Comparison of ENCODE assay signal across 27 cellular contexts in genomic region chr6:108648186-108648585, GRCh38.
A peak's percentile ranks its signal among the peaks of the same experiment; 100 is the strongest.
DNase-seq lines count a peak whose midpoint lies in the region; ATAC-seq and TF ChIP-seq lines count a peak whose summit lies in the region.
"Had no signal": no experiment of that assay in that cellular context is flagged by ENCODE, and none has a peak within 500 bp of the region (broad histone marks: within the 10 kb centered on the region; RNA-seq: fewer than 3 reads in every experiment).

No MANE protein-coding gene starts in this region.

- peaks cover 74% of the 10 kb centered on the region for H3K4me1 Mint-ChIP-seq in nephron progenitor cell
- peaks cover 0 to 68% (median 40%) of the 10 kb centered on the region in 7 donors for H3K4me1 Mint-ChIP-seq in naive thymus-derived CD4-positive, alpha-beta T cell

- POLR2A ChIA-PET in PC-9 (lab: Charles Lee; ENCODE audit: unreplicated experiment) = interaction anchor here (0.6 to 0.7 kb wide), 2 partner anchors 65 to 81 kb away, joined by 4 to 6 read pairs; no protein-coding TSS in a partner anchor
- POLR2A ChIA-PET in naive thymus-derived CD4-positive, alpha-beta T cell (lab: Charles Lee) = no interaction called here

- intact Hi-C loops in PC-9 (cut with micrococcal nuclease; ENCODE audit: unreplicated experiment) = no loop called here
- intact Hi-C loops in naive thymus-derived CD4-positive, alpha-beta T cell (cut with micrococcal nuclease) = no loop called here

- H3K27ac Mint-ChIP-seq in nephron progenitor cell = peak overlapping the region; percentile 2
- no peak overlapping the region for H3K27ac Mint-ChIP-seq in naive thymus-derived CD4-positive, alpha-beta T cell
- H3K27ac Mint-ChIP-seq: activated CD4-positive, alpha-beta T cell treated with anti-CD3 and anti-CD28 coated beads for 36 hours; activated naive CD8-positive, alpha-beta T cell treated with anti-CD3 and anti-CD28 coated beads, Interleukin-2, amount 50 U/mL, for 24 hours; IgD-negative memory B cell; memory B cell; T-helper 17 cell had no signal

- no peak overlapping the region for H2AFZ ChIP-seq in PC-9

- peaks cover 78% of the 10 kb centered on the region for H3K4me1 ChIP-seq in PC-9 (replicated peaks; ENCODE audit: insufficient read depth)
- H3K4me1 ChIP-seq in naive thymus-derived CD4-positive, alpha-beta T cell (ENCODE audit: control insufficient read depth in 2 of 2, insufficient read depth in 2 of 2, low read length in 2 of 2) = peaks cover 2 to 3% of the 10 kb centered on the region in 2 donors

- peaks cover 79% of the 10 kb centered on the region for H4K20me1 ChIP-seq in PC-9 (ENCODE audit: insufficient read depth)

- no peaks in the 10 kb centered on the region for H3K9me2 ChIP-seq in PC-9 (ENCODE audit: insufficient read depth)

- peaks cover 100% of the 10 kb centered on the region for H3K79me2 ChIP-seq in PC-9 (ENCODE audit: low read depth)

- peaks cover 26% of the 10 kb centered on the region; the same call in 1 of the 2 replicates for H3F3A ChIP-seq in PC-9 (ENCODE audit: insufficient read depth, low read depth)

- no peak overlapping the region for H3K4me2 ChIP-seq in PC-9

- no peak for ATAC-seq in GM21367 (IDR thresholded peaks at IDR 0.05; ENCODE audit: unreplicated experiment)
- no peak for ATAC-seq in naive thymus-derived CD4-positive, alpha-beta T cell
- ATAC-seq: activated CD4-positive, alpha-beta T cell treated with anti-CD3 and anti-CD28 coated beads for 36 hours; activated naive CD8-positive, alpha-beta T cell treated with anti-CD3 and anti-CD28 coated beads, Interleukin-2, amount 50 U/mL, for 24 hours; foreskin keratinocyte; left colon; T-helper 17 cell; upper lobe of right lung had no signal

- H3K4me3 Mint-ChIP-seq in nephron progenitor cell = no peak overlapping the region
- H3K4me3 Mint-ChIP-seq in naive thymus-derived CD4-positive, alpha-beta T cell = no peak overlapping the region
- H3K4me3 Mint-ChIP-seq: activated CD4-positive, alpha-beta T cell treated with anti-CD3 and anti-CD28 coated beads for 36 hours; activated naive CD8-positive, alpha-beta T cell treated with anti-CD3 and anti-CD28 coated beads, Interleukin-2, amount 50 U/mL, for 24 hours; brain; IgD-negative memory B cell; memory B cell; T-helper 17 cell had no signal

- no peaks in the 10 kb centered on the region for H3K36me3 Mint-ChIP-seq in nephron progenitor cell (ENCODE audit: low read depth)
- H3K36me3 Mint-ChIP-seq in naive thymus-derived CD4-positive, alpha-beta T cell = peaks cover 0 to 16% (median 12%) of the 10 kb centered on the region in 5 donors

- DNase-seq in Daoy (ENCODE audit: low read depth) (peak; percentile 29), M059J (ENCODE audit: low read depth) (peak; percentile 41), PC-9 (no peak), nephron progenitor cell (no peak), dedifferentiated amniotic fluid mesenchymal stem cell (ENCODE audit: extremely low spot score) (no peak), KG1 (lab: John Stamatoyannopoulos, UW) (no peak)
- no peak for DNase-seq in naive thymus-derived CD4-positive, alpha-beta T cell
- DNase-seq: activated CD4-positive, alpha-beta T cell treated with anti-CD3 and anti-CD28 coated beads for 36 hours; activated gamma-delta T cell; activated naive CD8-positive, alpha-beta T cell treated with anti-CD3 and anti-CD28 coated beads, Interleukin-2, amount 50 U/mL, for 24 hours; DMS79 treated with DMSO at 0.1 percent for 48 hours; effector memory CD4-positive, alpha-beta T cell; erythroblast; foreskin keratinocyte; left colon; NCI-H1048; NCI-H1694 treated with DMSO at 0.1 percent for 48 hours; NCI-H2227 treated with DMSO at 0.1 percent for 48 hours; Peyer's patch; stimulated activated CD4-positive, alpha-beta T cell treated with anti-CD3 and anti-CD28 coated beads, Interleukin-1b, Interleukin-23, amount 100 ng/mL, for 48 hours; T-helper 17 cell; upper lobe of right lung had no signal

- H3K27me3 ChIP-seq in PC-9 (ENCODE audit: insufficient read depth, low read depth) = no peaks in the 10 kb centered on the region
- no peaks in the 10 kb centered on the region for H3K27me3 ChIP-seq in naive thymus-derived CD4-positive, alpha-beta T cell (ENCODE audit: control insufficient read depth in 2 of 2, insufficient read depth in 2 of 2, low read length in 2 of 2)
- H3K27me3 ChIP-seq: foreskin keratinocyte, Peyer's patch, upper lobe of right lung had no signal

- no peak for TF ChIP-seq CTCF in PC-9 (conservative IDR thresholded peaks at IDR 0.05)
- no peak for TF ChIP-seq CTCF in nephron progenitor cell (IDR thresholded peaks at IDR 0.05)

- H3K36me3 ChIP-seq in PC-9 (ENCODE audit: low read depth) = peaks cover 36% of the 10 kb centered on the region
- H3K36me3 ChIP-seq in naive thymus-derived CD4-positive, alpha-beta T cell (ENCODE audit: control insufficient read depth in 2 of 3, insufficient read depth in 3 of 3, low read length in 3 of 3) = no peaks in the 10 kb centered on the region

- BruUV-seq in PC-9 (replicated peaks; lab: Mats Ljungman, UMichigan) = no TSS peak

- CTCF ChIA-PET in PC-9 (lab: Charles Lee) = no interaction called here
- CTCF ChIA-PET in naive thymus-derived CD4-positive, alpha-beta T cell (lab: Charles Lee) = interaction anchor here (0.7 kb wide), 1 partner anchor 334 kb away, joined by 5 read pairs; no protein-coding TSS in a partner anchor

- H3K27me3 Mint-ChIP-seq in nephron progenitor cell (ENCODE audit: low read depth, poor library complexity) = no peaks in the 10 kb centered on the region
- peaks cover 0 to 5% (median 0%) of the 10 kb centered on the region in 5 donors for H3K27me3 Mint-ChIP-seq in naive thymus-derived CD4-positive, alpha-beta T cell
- H3K27me3 Mint-ChIP-seq: activated CD4-positive, alpha-beta T cell treated with anti-CD3 and anti-CD28 coated beads for 36 hours; activated naive CD8-positive, alpha-beta T cell treated with anti-CD3 and anti-CD28 coated beads, Interleukin-2, amount 50 U/mL, for 24 hours; brain; memory B cell; T-helper 17 cell had no signal

- H3K4me3 ChIP-seq in PC-9 = no peak overlapping the region
- H3K4me3 ChIP-seq in naive thymus-derived CD4-positive, alpha-beta T cell (ENCODE audit: low read length) = no peak overlapping the region
- H3K4me3 ChIP-seq: Peyer's patch, skin epidermis, upper lobe of right lung had no signal

- H3K9me3 ChIP-seq in PC-9 (ENCODE audit: insufficient read depth, low read depth) = no peaks in the 10 kb centered on the region
- no peaks in the 10 kb centered on the region for H3K9me3 ChIP-seq in naive thymus-derived CD4-positive, alpha-beta T cell (ENCODE audit: control insufficient read depth in 2 of 3, low read length in 3 of 3)
- H3K9me3 ChIP-seq: Peyer's patch, upper lobe of right lung had no signal

- no peaks in the 10 kb centered on the region for H3K9me3 Mint-ChIP-seq in nephron progenitor cell
- no peaks in the 10 kb centered on the region for H3K9me3 Mint-ChIP-seq in naive thymus-derived CD4-positive, alpha-beta T cell
- H3K9me3 Mint-ChIP-seq: activated naive CD8-positive, alpha-beta T cell treated with anti-CD3 and anti-CD28 coated beads, Interleukin-2, amount 50 U/mL, for 24 hours; brain; IgD-negative memory B cell; memory B cell had no signal

- H3K27ac ChIP-seq in PC-9 = 0 out of 2 replicates have a peak overlapping the region, but pooled peaks have one; percentile 10
- no peak overlapping the region for H3K27ac ChIP-seq in naive thymus-derived CD4-positive, alpha-beta T cell (ENCODE audit: low read depth, low read length)
- H3K27ac ChIP-seq: foreskin keratinocyte, Peyer's patch, skin epidermis, upper lobe of right lung had no signal

Comparison
In these comparisons a context has a peak if more than half of its experiments do, and no peak if none do; other contexts are left out.
1. DNase-seq: peak in Daoy (single experiment) and M059J (single experiment); none in PC-9 (0 of 2), nephron progenitor cell (single experiment), dedifferentiated amniotic fluid mesenchymal stem cell (single experiment), KG1 (single experiment) and naive thymus-derived CD4-positive, alpha-beta T cell (0 of 9).